ENCODE assay signal across 8 cellular contexts in genomic region chr16:67017810-67018488, GRCh38. TPM values are rescaled to one million over a fixed set of nuclear protein-coding genes. Genes with fewer than 3 reads are reported as not detected.
DNase-seq lines count a peak whose midpoint lies in the region; ATAC-seq and TF ChIP-seq lines count a peak whose summit lies in the region.

No MANE protein-coding gene starts in this region.

- H3K4me3 Mint-ChIP-seq in natural killer cell = no peak overlapping the region

- H3K27me3 Mint-ChIP-seq in natural killer cell (ENCODE audit: low read depth in 2 of 2) = peaks cover 0 to 17% of the 10 kb centered on the region in 2 donors

- no peaks in the 10 kb centered on the region for H3K36me3 Mint-ChIP-seq in natural killer cell

- no peaks in the 10 kb centered on the region for H3K9me3 Mint-ChIP-seq in natural killer cell

- intact Hi-C loops in natural killer cell (cut with micrococcal nuclease) = loop anchor here (1.0 to 10.0 kb wide), 2 partner anchors 87 to 137 kb away; partner anchors contain the start of gene PHAF1

- DNase-seq in DMS114 treated with DMSO at 0.1 percent for 48 hours (lab: John Stamatoyannopoulos, UW; ENCODE audit: unreplicated experiment) (peak; percentile 48), HT1080 (ENCODE audit: low read depth) (peak; percentile 94), NOMO-1 (lab: John Stamatoyannopoulos, UW; ENCODE audit: unreplicated experiment in 2 of 2) (peak; percentile 70 to 79), epithelial cell of esophagus (ENCODE audit: low read depth) (peak; percentile 98), natural killer cell (peak; percentile 58)
- peak; percentile 64 to 65 for DNase-seq in activated CD8-positive, alpha-beta memory T cell treated with anti-CD3 and anti-CD28 coated beads for 1 hour (ENCODE audit: extremely low read depth in 1 of 2, low read depth in 1 of 2)
- DNase-seq in stimulated activated naive CD8-positive, alpha-beta T cell treated with anti-CD3 and anti-CD28 coated beads, Interleukin-15, Interleukin-2, amounts not matched to agents 100 U/mL and 50 U/mL, for 24 hours = peak; percentile 89

- peaks cover 0 to 3% of the 10 kb centered on the region in 2 donors for H3K4me1 Mint-ChIP-seq in natural killer cell

- ATAC-seq in GM21390 (IDR thresholded peaks at IDR 0.05; ENCODE audit: unreplicated experiment) = peak; percentile 85
- ATAC-seq in natural killer cell = peak; percentile 79 to 87 (median 81)
- ATAC-seq in stimulated activated naive CD8-positive, alpha-beta T cell treated with anti-CD3 and anti-CD28 coated beads, Interleukin-15, Interleukin-2, amounts not matched to agents 100 U/mL and 50 U/mL, for 24 hours = peak; percentile 94

- H3K27ac Mint-ChIP-seq in natural killer cell = no peak overlapping the region

- peak; percentile 88 for TF ChIP-seq CTCF in epithelial cell of esophagus (IDR thresholded peaks at IDR 0.05; ENCODE audit: insufficient read depth, low read depth, low read length, missing control alignments)
- TF ChIP-seq CTCF in natural killer cell (IDR thresholded peaks at IDR 0.05) = peak; percentile 46

- H3K4me3 ChIP-seq in epithelial cell of esophagus (ENCODE audit: low read length) = no peak overlapping the region

RNA-seq across cellular contexts. Expression of gene CBFB, which starts 11.0 kb away (rescaled TPM):
- total RNA-seq in HT1080 (2014; rRNA removed; shearing (Covaris generic)) = 62.7 and 93.7 TPM in 2 replicates
- polyA plus RNA-seq in HT1080 (2015; cell fraction: cytosol; rRNA removed) = 85.5 and 98.7 TPM in 2 replicates
- polyA plus RNA-seq in HT1080 (2015; cell fraction: nucleus; rRNA removed) = 37.6 and 48.0 TPM in 2 replicates
- 100 to 1,000 TPM in 1 of 3 donors, 10 to 100 TPM in 2; 96.1 to 102 (median 97.2) TPM for total RNA-seq in natural killer cell

RNA-seq across cellular contexts. Expression of gene CES4A, which starts 29.6 kb away (rescaled TPM):
- not detected in 2 replicates for total RNA-seq in HT1080 (2014; rRNA removed; shearing (Covaris generic))
- polyA plus RNA-seq in HT1080 (2015; cell fraction: cytosol; rRNA removed) = 0.07 TPM in 1 of 2 replicates, not detected in the other
- 0.83 and 0.85 TPM in 2 replicates for polyA plus RNA-seq in HT1080 (2015; cell fraction: nucleus; rRNA removed)
- 1 to 10 TPM; 7.5 to 9.0 (median 8.8) TPM for total RNA-seq in natural killer cell

RNA-seq across cellular contexts. Expression of gene CES3, which starts 56.9 kb away (rescaled TPM):
- 0.53 and 1.2 TPM in 2 replicates for total RNA-seq in HT1080 (2014; rRNA removed; shearing (Covaris generic))
- 0.35 and 0.68 TPM in 2 replicates for polyA plus RNA-seq in HT1080 (2015; cell fraction: cytosol; rRNA removed)
- polyA plus RNA-seq in HT1080 (2015; cell fraction: nucleus; rRNA removed) = 8.9 and 10.4 TPM in 2 replicates
- under 1 TPM; 0.19 to 0.95 (median 0.27) TPM for total RNA-seq in natural killer cell

Comparison
In these comparisons a context has a peak if more than half of its experiments do, and no peak if none do; other contexts are left out.
1. DNase-seq: peak in every context shown above with its lines; median percentile 98 in epithelial cell of esophagus; 94 in HT1080; 89 in stimulated activated naive CD8-positive, alpha-beta T cell treated with anti-CD3 and anti-CD28 coated beads, Interleukin-15, Interleukin-2, amounts not matched to agents 100 U/mL and 50 U/mL, for 24 hours; 74 in NOMO-1; 64 in activated CD8-positive, alpha-beta memory T cell treated with anti-CD3 and anti-CD28 coated beads for 1 hour; 58 in natural killer cell; 48 in DMS114 treated with DMSO at 0.1 percent for 48 hours.